Comparison of ENCODE assay signal across 8 cellular contexts in the genomic region with DNA sequence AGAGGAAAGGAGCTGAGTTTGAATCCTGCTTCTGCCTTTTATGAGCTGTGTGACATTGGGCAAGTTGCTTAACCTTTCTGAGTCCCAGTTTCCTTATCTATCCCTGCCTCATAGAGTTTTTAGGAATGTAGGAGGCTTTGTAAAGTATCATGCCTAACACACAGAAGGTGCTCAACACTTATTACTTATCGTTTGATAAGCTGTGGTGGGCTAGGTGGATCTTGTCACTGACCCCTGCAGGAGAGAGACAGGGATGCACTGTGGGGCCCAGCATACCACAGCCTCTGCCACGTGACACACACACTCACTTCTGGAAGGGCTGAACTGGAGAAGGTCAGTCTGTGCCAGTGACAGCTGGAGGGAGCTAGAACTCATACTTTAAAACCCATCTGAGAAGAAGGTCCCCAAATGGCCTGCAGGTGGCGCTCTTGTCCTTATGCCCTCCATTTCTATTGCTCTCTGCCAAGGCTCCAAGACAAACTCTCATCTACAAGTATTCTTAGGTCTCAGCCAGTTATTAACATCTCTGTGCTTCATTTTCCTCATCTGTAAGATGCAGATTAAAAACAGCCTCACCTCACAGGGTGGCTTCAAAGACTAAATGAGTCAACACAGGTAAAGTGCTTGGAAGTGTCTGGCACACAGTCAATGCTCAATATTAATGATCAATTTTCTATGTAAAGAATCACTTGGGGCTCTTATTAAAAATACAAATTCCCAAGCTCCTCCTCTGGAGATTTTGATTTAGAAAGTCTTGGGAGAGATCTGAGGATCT. TPM values are rescaled to one million over a fixed set of nuclear protein-coding genes. Genes with fewer than 3 reads are reported as not detected.
DNase-seq lines count a peak whose midpoint lies in the region; ATAC-seq and TF ChIP-seq lines count a peak whose summit lies in the region.

No MANE protein-coding gene starts in this region.

- no peak overlapping the region for H3K27ac ChIP-seq in Panc1 (ENCODE audit: low read length)

- no peak overlapping the region for H3K4me3 ChIP-seq in Panc1 (ENCODE audit: low read depth in 2 of 2, low read length in 2 of 2)

- H3K27ac Mint-ChIP-seq in activated T-helper 17 cell treated with anti-CD3 and anti-CD28 coated beads, Interleukin-2, amount 50 U/mL, for 72 hours: no peak overlapping the region

- ATAC-seq in GM21619 (IDR thresholded peaks at IDR 0.05; ENCODE audit: unreplicated experiment) (peak; percentile 65), Panc1 (peak; percentile 90), GM18873 (IDR thresholded peaks at IDR 0.05; ENCODE audit: low FRiP score, unreplicated experiment) (no peak)
- ATAC-seq in activated T-helper 17 cell treated with anti-CD3 and anti-CD28 coated beads, Interleukin-2, amount 50 U/mL, for 72 hours (replicated peaks): peak; percentile 72

- H3K9me3 Mint-ChIP-seq in activated T-helper 17 cell treated with anti-CD3 and anti-CD28 coated beads, Interleukin-2, amount 50 U/mL, for 72 hours: no peaks in the 10 kb centered on the region

- DNase-seq in ELR (ENCODE audit: low read depth) (peak; percentile 95), HuH-7.5 (ENCODE audit: low spot score) (peak; percentile 81), Panc1 (ENCODE audit: low read depth, low spot score) (peak; percentile 77), glomerular visceral epithelial cell (ENCODE audit: extremely low spot score) (peak; percentile 90), pons (ENCODE audit: low spot score) (peak; percentile 79)

- H3K27me3 ChIP-seq in Panc1 (ENCODE audit: control insufficient read depth, insufficient read depth, low read length): no peaks in the 10 kb centered on the region

- peak; percentile 95 for TF ChIP-seq CTCF in Panc1 (IDR thresholded peaks at IDR 0.05)

- H3K36me3 Mint-ChIP-seq in activated T-helper 17 cell treated with anti-CD3 and anti-CD28 coated beads, Interleukin-2, amount 50 U/mL, for 72 hours (ENCODE audit: low read depth): no peaks in the 10 kb centered on the region

- no peaks in the 10 kb centered on the region for H3K4me1 Mint-ChIP-seq in activated T-helper 17 cell treated with anti-CD3 and anti-CD28 coated beads, Interleukin-2, amount 50 U/mL, for 72 hours

- intact Hi-C loops in Panc1 (cut with micrococcal nuclease; ENCODE audit: unreplicated experiment): no loop called here

- H3K4me3 Mint-ChIP-seq in activated T-helper 17 cell treated with anti-CD3 and anti-CD28 coated beads, Interleukin-2, amount 50 U/mL, for 72 hours: no peak overlapping the region

- in situ Hi-C loops in Panc1 (cut with HindIII; ENCODE audit: low pct_unique_long_range_greater_than_20kb, low sequenced_read_pairs): no loop called here

- H3K4me1 ChIP-seq in Panc1 (ENCODE audit: control insufficient read depth, insufficient read depth, low read length): no peaks in the 10 kb centered on the region

- CTCF ChIA-PET in Panc1 (lab: Charles Lee): interaction anchor here (0.6 to 1.5 kb wide), 7 partner anchors 10 to 1458 kb away, joined by 3 to 17 read pairs (median 3); no protein-coding TSS in a partner anchor

- BruUV-seq in Panc1 (replicated peaks; lab: Mats Ljungman, UMichigan): no TSS peak

- H3K36me3 ChIP-seq in Panc1 (ENCODE audit: control insufficient read depth, insufficient read depth, low read length): no peaks in the 10 kb centered on the region

- H3K9me3 ChIP-seq in Panc1 (ENCODE audit: control insufficient read depth, insufficient read depth, low read depth, low read length): no peaks in the 10 kb centered on the region

- no peaks in the 10 kb centered on the region for H3K27me3 Mint-ChIP-seq in activated T-helper 17 cell treated with anti-CD3 and anti-CD28 coated beads, Interleukin-2, amount 50 U/mL, for 72 hours

- POLR2A ChIA-PET in Panc1 (lab: Charles Lee): no interaction called here

RNA-seq across cellular contexts. Expression of a gene that starts 57.5 kb away (rescaled TPM):
- 58.6 TPM for total RNA-seq in Panc1 (2021; ENCODE audit: unreplicated experiment)
- polyA plus RNA-seq in Panc1 (2012; ENCODE audit: insufficient read length): 19.4 TPM
- 10 to 100 TPM; 22.4 to 31.3 TPM for total RNA-seq in activated T-helper 17 cell treated with anti-CD3 and anti-CD28 coated beads, Interleukin-2, amount 50 U/mL, for 72 hours
